11 cellular contexts compared by ENCODE assay signal in the genomic region with DNA sequence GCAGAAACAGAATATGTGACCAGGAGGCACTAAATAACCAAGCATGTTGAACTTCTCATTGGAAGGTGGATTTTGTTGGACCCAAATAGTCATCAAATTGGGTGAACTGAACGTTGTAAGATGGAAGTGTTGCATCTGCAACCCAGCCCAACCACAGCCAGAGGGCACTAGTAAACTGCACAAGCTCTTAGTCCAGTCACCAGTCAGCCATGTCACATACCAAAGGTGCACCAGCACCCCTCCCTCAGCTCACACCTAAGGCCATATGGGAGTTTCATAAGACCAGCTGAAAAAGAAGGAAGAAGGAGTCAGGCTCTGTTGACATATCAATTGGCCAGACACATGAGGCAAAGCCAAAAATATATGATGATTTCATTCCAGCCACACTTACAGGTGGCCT.
DNase-seq lines count a peak whose midpoint lies in the region; ATAC-seq, FAIRE-seq and TF ChIP-seq lines count a peak whose summit lies in the region.
"Had no signal": no experiment of that assay in that cellular context is flagged by ENCODE, and none has a peak within 500 bp of the region (broad histone marks: within the 10 kb centered on the region; RNA-seq: fewer than 3 reads in every experiment).

No MANE protein-coding gene starts in this region.

- intact Hi-C loops in activated naive CD4-positive, alpha-beta T cell treated with anti-CD3 and anti-CD28 coated beads for 36 hours (cut with micrococcal nuclease) = no loop called here
- intact Hi-C loops in upper lobe of right lung (cut with DNase I) = no loop called here
- intact Hi-C loops in sciatic nerve (cut with DNase I) = no loop called here
- intact Hi-C loops in aorta (cut with DNase I) = no loop called here

- no peak overlapping the region for H3K27ac ChIP-seq in upper lobe of right lung
- no peak overlapping the region for H3K27ac ChIP-seq in aorta (ENCODE audit: low read depth in 1 of 2, low read length in 2 of 2)

- no peak overlapping the region for H3K27ac Mint-ChIP-seq in activated naive CD4-positive, alpha-beta T cell treated with anti-CD3 and anti-CD28 coated beads for 36 hours
- no peak overlapping the region for H3K27ac Mint-ChIP-seq in activated naive CD4-positive, alpha-beta T cell treated with anti-CD3 and anti-CD28 coated beads, Interleukin-2, amount 50 U/mL, for 72 hours
- H3K27ac Mint-ChIP-seq: CD8-positive, alpha-beta T cell had no signal

- H3K4me1 Mint-ChIP-seq in activated naive CD4-positive, alpha-beta T cell treated with anti-CD3 and anti-CD28 coated beads for 36 hours (ENCODE audit: low read depth) = no peaks in the 10 kb centered on the region

- peak; percentile 92 for FAIRE-seq in bronchial epithelial cell (lab: Jason Lieb, UNC)

- no peaks in the 10 kb centered on the region for H3K36me3 ChIP-seq in bronchial epithelial cell (ENCODE audit: control insufficient read depth, insufficient read depth, low read length)
- H3K36me3 ChIP-seq in upper lobe of right lung = no peaks in the 10 kb centered on the region
- no peaks in the 10 kb centered on the region for H3K36me3 ChIP-seq in aorta (ENCODE audit: control insufficient read depth in 1 of 2, insufficient read depth in 2 of 2, low read length in 1 of 2)

- ATAC-seq in activated naive CD4-positive, alpha-beta T cell treated with anti-CD3 and anti-CD28 coated beads, Interleukin-2, amount 50 U/mL, for 72 hours = no peak
- ATAC-seq in HG03460 (IDR thresholded peaks at IDR 0.05; ENCODE audit: unreplicated experiment) (peak; percentile 52), upper lobe of right lung (peak; percentile 37), HG02852 (IDR thresholded peaks at IDR 0.05; ENCODE audit: unreplicated experiment) (no peak), sciatic nerve (no peak), aorta (ENCODE audit: low FRiP score) (no peak)
- ATAC-seq: CD8-positive, alpha-beta T cell had no signal

- no peaks in the 10 kb centered on the region for H3K36me3 Mint-ChIP-seq in activated naive CD4-positive, alpha-beta T cell treated with anti-CD3 and anti-CD28 coated beads for 36 hours (ENCODE audit: low read depth)
- no peaks in the 10 kb centered on the region for H3K36me3 Mint-ChIP-seq in activated naive CD4-positive, alpha-beta T cell treated with anti-CD3 and anti-CD28 coated beads, Interleukin-2, amount 50 U/mL, for 72 hours
- H3K36me3 Mint-ChIP-seq: CD8-positive, alpha-beta T cell had no signal

- H3K4me1 ChIP-seq in upper lobe of right lung = no peaks in the 10 kb centered on the region
- no peaks in the 10 kb centered on the region for H3K4me1 ChIP-seq in aorta (ENCODE audit: control insufficient read depth in 1 of 2, insufficient read depth in 2 of 2, low read length in 2 of 2)

- H3K27me3 ChIP-seq in bronchial epithelial cell (ENCODE audit: control insufficient read depth, insufficient read depth, low read length) = no peaks in the 10 kb centered on the region
- H3K27me3 ChIP-seq in upper lobe of right lung = no peaks in the 10 kb centered on the region
- H3K27me3 ChIP-seq in aorta (ENCODE audit: control insufficient read depth in 1 of 2, insufficient read depth in 2 of 2, low read length in 1 of 2) = no peaks in the 10 kb centered on the region

- H3K9me3 ChIP-seq in upper lobe of right lung = no peaks in the 10 kb centered on the region
- H3K9me3 ChIP-seq in aorta (ENCODE audit: control insufficient read depth, low read length) = no peaks in the 10 kb centered on the region

- DNase-seq in activated naive CD4-positive, alpha-beta T cell treated with anti-CD3 and anti-CD28 coated beads for 36 hours = peak; percentile 9
- DNase-seq in activated naive CD4-positive, alpha-beta T cell treated with anti-CD3 and anti-CD28 coated beads, Interleukin-2, amount 50 U/mL, for 72 hours (ENCODE audit: low spot score in 2 of 2) = no peak
- DNase-seq in bronchial epithelial cell (ENCODE audit: low read depth) (peak; percentile 78), upper lobe of right lung (no peak), sciatic nerve (ENCODE audit: low spot score) (no peak), aorta (no peak)
- DNase-seq: activated CD4-positive, alpha-beta T cell treated with anti-CD3 and anti-CD28 coated beads for 4 hours; CD8-positive, alpha-beta T cell; stimulated activated CD4-positive, alpha-beta T cell treated with anti-CD3 and anti-CD28 coated beads, Interleukin-12 subunit alpha, Interleukin-12 subunit beta, amount 100 ng/mL, for 4 hours had no signal

- H3K27me3 Mint-ChIP-seq in activated naive CD4-positive, alpha-beta T cell treated with anti-CD3 and anti-CD28 coated beads for 36 hours (ENCODE audit: low read depth) = no peaks in the 10 kb centered on the region

- TF ChIP-seq CTCF in bronchial epithelial cell (IDR thresholded peaks at IDR 0.05; ENCODE audit: insufficient read depth, low read length, severe bottlenecking) (peak; percentile 69), upper lobe of right lung (IDR thresholded peaks at IDR 0.05) (peak; percentile 12)

- no peak overlapping the region for H3K4me3 Mint-ChIP-seq in activated naive CD4-positive, alpha-beta T cell treated with anti-CD3 and anti-CD28 coated beads for 36 hours
- H3K4me3 Mint-ChIP-seq: CD8-positive, alpha-beta T cell had no signal

- H3K9me3 Mint-ChIP-seq in activated naive CD4-positive, alpha-beta T cell treated with anti-CD3 and anti-CD28 coated beads for 36 hours = no peaks in the 10 kb centered on the region
- H3K9me3 Mint-ChIP-seq in activated naive CD4-positive, alpha-beta T cell treated with anti-CD3 and anti-CD28 coated beads, Interleukin-2, amount 50 U/mL, for 72 hours = peaks cover 0 to 8% of the 10 kb centered on the region in 2 donors
- H3K9me3 Mint-ChIP-seq: CD8-positive, alpha-beta T cell had no signal

- no peak overlapping the region for H3K4me3 ChIP-seq in bronchial epithelial cell (ENCODE audit: low read depth, low read length)
- no peak overlapping the region for H3K4me3 ChIP-seq in upper lobe of right lung
- no peak overlapping the region for H3K4me3 ChIP-seq in aorta (ENCODE audit: low read length in 2 of 2)

- CTCF ChIA-PET in activated naive CD4-positive, alpha-beta T cell treated with anti-CD3 and anti-CD28 coated beads for 36 hours (lab: Charles Lee) = no interaction called here

- 74 to 82% methylated on average over 1 of the region's 1 CpG for WGBS in aorta, 2 donors

Comparison
In these comparisons a context has a peak if more than half of its experiments do, and no peak if none do; other contexts are left out.
1. DNase-seq: peak in activated naive CD4-positive, alpha-beta T cell treated with anti-CD3 and anti-CD28 coated beads for 36 hours (single experiment) and bronchial epithelial cell (single experiment); none in activated naive CD4-positive, alpha-beta T cell treated with anti-CD3 and anti-CD28 coated beads, Interleukin-2, amount 50 U/mL, for 72 hours (0 of 2), upper lobe of right lung (single experiment), sciatic nerve (single experiment) and aorta (0 of 2).
2. ATAC-seq: peak in HG03460 (single experiment) and upper lobe of right lung (single experiment); none in activated naive CD4-positive, alpha-beta T cell treated with anti-CD3 and anti-CD28 coated beads, Interleukin-2, amount 50 U/mL, for 72 hours (0 of 2), HG02852 (single experiment), sciatic nerve (single experiment) and aorta (single experiment).